Comparison of ENCODE assay signal across 1 cellular context in genomic region chr7:74293577-74293908, GRCh38.
TF ChIP-seq lines count a peak whose summit lies in the region.

No MANE protein-coding gene starts in this region.

TF ChIP-seq in K562, 482 proteins besides CTCF, POLR2A, EP300 and RAD21:
- TF ChIP-seq CREB3 (tag; conservative IDR thresholded peaks at IDR 0.05; ENCODE audit: low read depth): no peak
- TF ChIP-seq RAD51 (IDR thresholded peaks at IDR 0.05; ENCODE audit: borderline replicate concordance, low read depth): peak; percentile 79
- TF ChIP-seq GATA2 (CRISPR knock-in tag; IDR thresholded peaks at IDR 0.05): no peak
- no peak for TF ChIP-seq FUS (optimal IDR thresholded peaks at IDR 0.05; ENCODE audit: low read depth, low read length)
- no peak; the same call in 1 of the 2 replicates for TF ChIP-seq CBFA2T2 (conservative IDR thresholded peaks at IDR 0.05)
- no peak for TF ChIP-seq KDM2B (CRISPR knock-in tag; IDR thresholded peaks at IDR 0.05)
- no peak for TF ChIP-seq PURB (CRISPR knock-in tag; IDR thresholded peaks at IDR 0.05; ENCODE audit: low read depth)
- no peak for TF ChIP-seq XRCC4 (IDR thresholded peaks at IDR 0.05; ENCODE audit: extremely low read depth, insufficient read depth, insufficient read length)
- 0 out of 2 replicates have a peak, but pooled peaks have one; percentile 2 for TF ChIP-seq ZNF740 (CRISPR knock-in tag; IDR thresholded peaks at IDR 0.05)
- no peak; a peak in 1 of 4 replicates for TF ChIP-seq ZNF740 (tag; IDR thresholded peaks at IDR 0.05)
- TF ChIP-seq NR2C2 (CRISPR knock-in tag; IDR thresholded peaks at IDR 0.05): no peak
- TF ChIP-seq NR2C2 (tag; IDR thresholded peaks at IDR 0.05): no peak
TF ChIP-seq in K562: peak in this region for 2.
